ENCODE assay signal across 8 cellular contexts in genomic region chr17:44829558-44830358, GRCh38. TPM values are rescaled to one million over a fixed set of nuclear protein-coding genes. Genes with fewer than 3 reads are reported as not detected.
DNase-seq lines count a peak whose midpoint lies in the region; ATAC-seq, FAIRE-seq and TF ChIP-seq lines count a peak whose summit lies in the region.

TSS of gene GJC1 (minus strand) at chr17:44830287. CDS start at chr17:44805817, 24,470 bp downstream.

- H3K36me3 ChIP-seq in CD4-positive, CD25-positive, alpha-beta regulatory T cell (ENCODE audit: control insufficient read depth, insufficient read depth, low read length), result no peaks in the 10 kb centered on the region
- H3K36me3 ChIP-seq in esophagus squamous epithelium, result no peaks in the 10 kb centered on the region

- peaks cover 16% of the 10 kb centered on the region for H3K4me1 ChIP-seq in CD4-positive, CD25-positive, alpha-beta regulatory T cell (ENCODE audit: control insufficient read depth, insufficient read depth, low read length, poor library complexity, severe bottlenecking)
- peaks cover 6 to 22% (median 17%) of the 10 kb centered on the region in 3 donors for H3K4me1 ChIP-seq in esophagus squamous epithelium

- peaks cover 0 to 4% (median 0%) of the 10 kb centered on the region in 7 donors for H3K9me3 Mint-ChIP-seq in CD4-positive, CD25-positive, alpha-beta regulatory T cell
- H3K9me3 Mint-ChIP-seq in activated CD4-positive, alpha-beta T cell treated with anti-CD3 and anti-CD28 coated beads, Interleukin-2, amount 10 ng/mL, durations not matched to agents 7 days and 5 days, result no peaks in the 10 kb centered on the region
- H3K9me3 Mint-ChIP-seq in naive B cell, result no peaks in the 10 kb centered on the region

- H3K27me3 Mint-ChIP-seq in CD4-positive, CD25-positive, alpha-beta regulatory T cell, result peaks cover 76% of the 10 kb centered on the region
- peaks cover 61% of the 10 kb centered on the region for H3K27me3 Mint-ChIP-seq in activated CD4-positive, alpha-beta T cell treated with anti-CD3 and anti-CD28 coated beads, Interleukin-2, amount 10 ng/mL, durations not matched to agents 7 days and 5 days
- H3K27me3 Mint-ChIP-seq in naive B cell, result peaks cover 42 to 62% (median 47%) of the 10 kb centered on the region in 3 donors

- peaks cover 24% of the 10 kb centered on the region for H3K27me3 ChIP-seq in CD4-positive, CD25-positive, alpha-beta regulatory T cell (ENCODE audit: control insufficient read depth, insufficient read depth, low read length)
- peaks cover 5 to 93% (median 20%) of the 10 kb centered on the region in 4 donors for H3K27me3 ChIP-seq in esophagus squamous epithelium

- TF ChIP-seq POLR2A in esophagus squamous epithelium (IDR thresholded peaks at IDR 0.05), result peak in 1 of 4 donors; percentile 8

- H3K36me3 Mint-ChIP-seq in CD4-positive, CD25-positive, alpha-beta regulatory T cell, result no peaks in the 10 kb centered on the region
- H3K36me3 Mint-ChIP-seq in activated CD4-positive, alpha-beta T cell treated with anti-CD3 and anti-CD28 coated beads, Interleukin-2, amount 10 ng/mL, durations not matched to agents 7 days and 5 days (ENCODE audit: low read depth), result peaks cover 2% of the 10 kb centered on the region
- peaks cover 0 to 7% of the 10 kb centered on the region in 2 donors for H3K36me3 Mint-ChIP-seq in naive B cell

- no peaks in the 10 kb centered on the region for H3K9me3 ChIP-seq in CD4-positive, CD25-positive, alpha-beta regulatory T cell (ENCODE audit: control insufficient read depth in 2 of 2, low read length in 2 of 2)
- H3K9me3 ChIP-seq in esophagus squamous epithelium, result no peaks in the 10 kb centered on the region

- H3K4me3 ChIP-seq in CD4-positive, CD25-positive, alpha-beta regulatory T cell (ENCODE audit: low read depth, low read length), result peak within 1 kb of the TSS; percentile 40
- H3K4me3 ChIP-seq in esophagus squamous epithelium, result peak within 1 kb of the TSS; percentile 37 to 70 (median 50)

- FAIRE-seq in HTR-8/SVneo (lab: Jason Lieb, UNC), result peak; percentile 96

- WGBS in esophagus squamous epithelium, 2 donors, result 2% methylated on average over 49 of the region's 120 CpGs; no CpG with 5 or more reads in 1 of the 2 donors

- intact Hi-C loops in esophagus squamous epithelium (cut with DNase I), result no loop called here

- no peak within 1 kb of the TSS for H3K27ac ChIP-seq in CD4-positive, CD25-positive, alpha-beta regulatory T cell (ENCODE audit: insufficient read depth, low read length, poor library complexity, severe bottlenecking)
- H3K27ac ChIP-seq in esophagus squamous epithelium, result peak within 1 kb of the TSS; percentile 72 to 90 (median 81)

- CTCF ChIA-PET in activated CD4-positive, alpha-beta T cell treated with anti-CD3 and anti-CD28 coated beads, Interleukin-2, amount 10 ng/mL, durations not matched to agents 7 days and 5 days (lab: Charles Lee), result interaction anchor here (0.6 to 1.7 kb wide), 4 partner anchors 50 to 411 kb away, joined by 3 to 5 read pairs (median 4); partner anchors contain the start of gene ACBD4

- ATAC-seq in CD4-positive, CD25-positive, alpha-beta regulatory T cell (ENCODE audit: low read depth in 2 of 2), result peak in 1 of 2 donors; percentile 14
- peak; percentile 61 to 67 for ATAC-seq in naive B cell (ENCODE audit: low read depth in 2 of 2)
- ATAC-seq in GM21528 (IDR thresholded peaks at IDR 0.05; ENCODE audit: low FRiP score, unreplicated experiment), result no peak
- no peak for ATAC-seq in HG03521 (IDR thresholded peaks at IDR 0.05; ENCODE audit: unreplicated experiment)
- ATAC-seq in HG02973 (IDR thresholded peaks at IDR 0.05; ENCODE audit: unreplicated experiment), result no peak

- TF ChIP-seq CTCF in esophagus squamous epithelium (IDR thresholded peaks at IDR 0.05), result no peak

- H3K4me3 Mint-ChIP-seq in CD4-positive, CD25-positive, alpha-beta regulatory T cell, result peak within 1 kb of the TSS; percentile 80 to 92 (median 86)
- peak within 1 kb of the TSS; percentile 71 for H3K4me3 Mint-ChIP-seq in activated CD4-positive, alpha-beta T cell treated with anti-CD3 and anti-CD28 coated beads, Interleukin-2, amount 10 ng/mL, durations not matched to agents 7 days and 5 days
- H3K4me3 Mint-ChIP-seq in naive B cell, result peak within 1 kb of the TSS; percentile 82 to 93 (median 86)

- peaks cover 8 to 16% (median 12%) of the 10 kb centered on the region in 4 donors for H3K4me1 Mint-ChIP-seq in CD4-positive, CD25-positive, alpha-beta regulatory T cell
- peaks cover 13% of the 10 kb centered on the region for H3K4me1 Mint-ChIP-seq in activated CD4-positive, alpha-beta T cell treated with anti-CD3 and anti-CD28 coated beads, Interleukin-2, amount 10 ng/mL, durations not matched to agents 7 days and 5 days
- H3K4me1 Mint-ChIP-seq in naive B cell, result peaks cover 7 to 13% (median 11%) of the 10 kb centered on the region in 3 donors

- no peak for DNase-seq in CD4-positive, CD25-positive, alpha-beta regulatory T cell
- DNase-seq in HTR-8/SVneo (ENCODE audit: insufficient read length, low spot score) (peak; percentile 55), esophagus squamous epithelium (lab: John Stamatoyannopoulos, UW) (no peak), naive B cell (peak; percentile 13)
- no peak for DNase-seq in activated CD4-positive, alpha-beta T cell treated with anti-CD3 and anti-CD28 coated beads, Interleukin-2, amount 10 ng/mL, durations not matched to agents 7 days and 5 days

- H3K27ac Mint-ChIP-seq in CD4-positive, CD25-positive, alpha-beta regulatory T cell, result no peak within 1 kb of the TSS
- H3K27ac Mint-ChIP-seq in activated CD4-positive, alpha-beta T cell treated with anti-CD3 and anti-CD28 coated beads, Interleukin-2, amount 10 ng/mL, durations not matched to agents 7 days and 5 days, result no peak within 1 kb of the TSS
- peak within 1 kb of the TSS in 2 of 6 donors; percentile 51 to 72 for H3K27ac Mint-ChIP-seq in naive B cell

- POLR2A ChIA-PET in activated CD4-positive, alpha-beta T cell treated with anti-CD3 and anti-CD28 coated beads, Interleukin-2, amount 10 ng/mL, durations not matched to agents 7 days and 5 days (lab: Charles Lee), result no interaction called here

RNA-seq across cellular contexts. Expression of gene GJC1, which starts in this region (rescaled TPM):
- not detected for total RNA-seq in CD4-positive, CD25-positive, alpha-beta regulatory T cell
- polyA plus RNA-seq in CD4-positive, CD25-positive, alpha-beta regulatory T cell, result not detected
- total RNA-seq in activated CD4-positive, alpha-beta T cell treated with anti-CD3 and anti-CD28 coated beads, Interleukin-2, amount 10 ng/mL, durations not matched to agents 7 days and 5 days, result 1 to 10 TPM in 1 of 2 experiments, under 1 TPM in 1; 0.79 to 1.1 TPM
- 1 to 10 TPM; 1.2 to 5.9 (median 1.6) TPM for total RNA-seq in esophagus squamous epithelium
- polyA plus RNA-seq in naive B cell (ENCODE audit: low read depth in 6 of 6), result not detected

Comparison
In these comparisons a context has a peak if more than half of its experiments do, and no peak if none do; other contexts are left out.
1. Peak in DNase-seq and ATAC-seq in naive B cell; RNA of the gene not detected or under 1 TPM.